10 cellular contexts compared by ENCODE assay signal in genomic region chrX:15911729-15912550, GRCh38. TPM values are rescaled to one million over a fixed set of nuclear protein-coding genes. Genes with fewer than 3 reads are reported as not detected.
A peak's percentile ranks its signal among the peaks of the same experiment; 100 is the strongest.
DNase-seq lines count a peak whose midpoint lies in the region; ATAC-seq lines count a peak whose summit lies in the region.
"Had no signal": no experiment of that assay in that cellular context is flagged by ENCODE, and none has a peak within 500 bp of the region (broad histone marks: within the 10 kb centered on the region; RNA-seq: fewer than 3 reads in every experiment).

No MANE protein-coding gene starts in this region.

- no peaks in the 10 kb centered on the region for H3K9me3 Mint-ChIP-seq in activated T-cell treated with anti-CD3 and anti-CD28 coated beads, Interleukin-2, amount 50 U/mL, for 72 hours
- no peaks in the 10 kb centered on the region for H3K9me3 Mint-ChIP-seq in stimulated activated naive CD8-positive, alpha-beta T cell treated with anti-CD3 and anti-CD28 coated beads, Interleukin-15, amount 100 ng/mL, for 72 hours

- H3K4me3 Mint-ChIP-seq in activated T-cell treated with anti-CD3 and anti-CD28 coated beads, Interleukin-2, amount 50 U/mL, for 72 hours: no peak overlapping the region
- H3K4me3 Mint-ChIP-seq in stimulated activated naive CD8-positive, alpha-beta T cell treated with anti-CD3 and anti-CD28 coated beads, Interleukin-15, amount 100 ng/mL, for 72 hours: no peak overlapping the region

- peaks cover 45% of the 10 kb centered on the region for H3K27me3 Mint-ChIP-seq in activated T-cell treated with anti-CD3 and anti-CD28 coated beads, Interleukin-2, amount 50 U/mL, for 72 hours (ENCODE audit: low read depth)
- peaks cover 15% of the 10 kb centered on the region for H3K27me3 Mint-ChIP-seq in stimulated activated naive CD8-positive, alpha-beta T cell treated with anti-CD3 and anti-CD28 coated beads, Interleukin-15, amount 100 ng/mL, for 72 hours

- peaks cover 5% of the 10 kb centered on the region for H3K4me1 Mint-ChIP-seq in activated T-cell treated with anti-CD3 and anti-CD28 coated beads, Interleukin-2, amount 50 U/mL, for 72 hours (ENCODE audit: low read depth)
- peaks cover 6% of the 10 kb centered on the region for H3K4me1 Mint-ChIP-seq in stimulated activated naive CD8-positive, alpha-beta T cell treated with anti-CD3 and anti-CD28 coated beads, Interleukin-15, amount 100 ng/mL, for 72 hours

- no peak overlapping the region for H3K27ac Mint-ChIP-seq in activated T-cell treated with anti-CD3 and anti-CD28 coated beads, Interleukin-2, amount 50 U/mL, for 72 hours
- no peak overlapping the region for H3K27ac Mint-ChIP-seq in stimulated activated naive CD8-positive, alpha-beta T cell treated with anti-CD3 and anti-CD28 coated beads, Interleukin-15, amount 100 ng/mL, for 72 hours

- no peak for DNase-seq in activated T-cell treated with anti-CD3 and anti-CD28 coated beads, Interleukin-2, amount 50 U/mL, for 72 hours
- DNase-seq in activated T-cell treated with anti-CD3 and anti-CD28 coated beads, Interleukin-2, amount 50 U/mL, for 1 hour: no peak
- DNase-seq in NOMO-1 treated with dmso at 0.1 percent for 144 hours (lab: John Stamatoyannopoulos, UW; ENCODE audit: unreplicated experiment): peak; percentile 91
- peak; percentile 23 for DNase-seq in fibroblast of peridontal ligament (ENCODE audit: extremely low read depth)
- DNase-seq in stimulated activated naive CD8-positive, alpha-beta T cell treated with anti-CD3 and anti-CD28 coated beads, Interleukin-15, amount 100 ng/mL, for 72 hours: peak in 1 of 2 donors; percentile 10
- no peak for DNase-seq in DMS153 treated with DMSO at 0.1 percent for 48 hours (lab: John Stamatoyannopoulos, UW; ENCODE audit: unreplicated experiment)
- DNase-seq in NCI-H345 (lab: John Stamatoyannopoulos, UW): no peak
- DNase-seq: left colon, NCI-H446 had no signal

- H3K36me3 Mint-ChIP-seq in activated T-cell treated with anti-CD3 and anti-CD28 coated beads, Interleukin-2, amount 50 U/mL, for 72 hours (ENCODE audit: insufficient read depth in 2 of 2): no peaks in the 10 kb centered on the region

- peak; percentile 58 to 72 for ATAC-seq in activated T-cell treated with anti-CD3 and anti-CD28 coated beads, Interleukin-2, amount 50 U/mL, for 72 hours (replicated peaks in 1 of 2)
- ATAC-seq in stimulated activated naive CD8-positive, alpha-beta T cell treated with anti-CD3 and anti-CD28 coated beads, Interleukin-15, amount 100 ng/mL, for 72 hours: peak; percentile 83
- no peak for ATAC-seq in GM21786 (IDR thresholded peaks at IDR 0.05; ENCODE audit: unreplicated experiment)
- ATAC-seq: left colon had no signal

RNA-seq across cellular contexts. Expression of gene AP1S2, which starts 57.3 kb away (rescaled TPM):
- total RNA-seq in activated T-cell treated with anti-CD3 and anti-CD28 coated beads, Interleukin-2, amount 50 U/mL, for 72 hours: 10 to 100 TPM; 33.3 to 43.6 TPM

Comparison
In these comparisons a context has a peak if more than half of its experiments do, and no peak if none do; other contexts are left out.
1. DNase-seq: peak in NOMO-1 treated with dmso at 0.1 percent for 144 hours (single experiment) and fibroblast of peridontal ligament (single experiment); none in activated T-cell treated with anti-CD3 and anti-CD28 coated beads, Interleukin-2, amount 50 U/mL, for 72 hours (0 of 2), activated T-cell treated with anti-CD3 and anti-CD28 coated beads, Interleukin-2, amount 50 U/mL, for 1 hour (single experiment), DMS153 treated with DMSO at 0.1 percent for 48 hours (single experiment) and NCI-H345 (single experiment).